Comparison of ENCODE assay signal across 39 cellular contexts in genomic region chr22:22536515-22536914, GRCh38. TPM values are rescaled to one million over a fixed set of nuclear protein-coding genes. Genes with fewer than 3 reads are reported as not detected.
"Had no signal": no experiment of that assay in that cellular context is flagged by ENCODE, and none has a peak within 500 bp of the region (broad histone marks: within the 10 kb centered on the region; RNA-seq: fewer than 3 reads in every experiment).

No MANE protein-coding gene starts in this region.

- H3K36me3 ChIP-seq: adrenal gland, ascending aorta, brain microvascular endothelial cell, breast epithelium, cardiac muscle cell had no signal

- H3K27me3 ChIP-seq: adrenal gland, ascending aorta, body of pancreas, breast epithelium, cardiac muscle cell had no signal

- ATAC-seq: activated naive CD4-positive, alpha-beta T cell treated with anti-CD3 and anti-CD28 coated beads, Interleukin-2, amount 50 U/mL, for 72 hours; activated naive CD8-positive, alpha-beta T cell treated with anti-CD3 and anti-CD28 coated beads, Interleukin-2, amount 50 U/mL, for 24 hours; activated T-cell treated with anti-CD3 and anti-CD28 coated beads, Interleukin-2, amount 50 U/mL, for 4 hours; activated T-cell treated with anti-CD3 and anti-CD28 coated beads, Interleukin-2, amount 50 U/mL, for 72 hours; activated T-helper 17 cell treated with anti-CD3 and anti-CD28 coated beads, Interleukin-2, amount 50 U/mL, for 72 hours; body of pancreas had no signal

- H3K9me3 ChIP-seq: adrenal gland, ascending aorta, body of pancreas had no signal

- H3K4me3 ChIP-seq: adrenal gland, ascending aorta, body of pancreas, breast epithelium, cardiac muscle cell had no signal

- H3K27ac ChIP-seq: adrenal gland, ascending aorta, body of pancreas, brain microvascular endothelial cell, breast epithelium, cardiac muscle cell had no signal

- FAIRE-seq: astrocyte, bronchial epithelial cell had no signal

- H3K4me1 ChIP-seq: adrenal gland, ascending aorta, body of pancreas, breast epithelium had no signal

- DNase-seq: activated effector memory CD4-positive, alpha-beta T cell treated with anti-CD3 and anti-CD28 coated beads, Interleukin-2, amount 50 U/mL, for 16 hours; activated effector memory CD4-positive, alpha-beta T cell treated with Interleukin-2 at 50 U/mL for 16 hours; activated gamma-delta T cell; activated gamma-delta T cell treated with Interleukin-2 at 50 U/mL for 16 hours; activated naive CD4-positive, alpha-beta T cell; activated naive CD4-positive, alpha-beta T cell treated with anti-CD3 and anti-CD28 coated beads for 36 hours; activated naive CD4-positive, alpha-beta T cell treated with anti-CD3 and anti-CD28 coated beads, Interleukin-2, amount 10 ng/mL, durations not matched to agents 7 days and 5 days; activated naive CD4-positive, alpha-beta T cell treated with anti-CD3 and anti-CD28 coated beads, Interleukin-2, amount 50 U/mL, for 16 hours; activated naive CD4-positive, alpha-beta T cell treated with Interleukin-2 at 50 U/mL for 16 hours; activated naive CD8-positive, alpha-beta T cell treated with anti-CD3 and anti-CD28 coated beads for 36 hours; activated naive CD8-positive, alpha-beta T cell treated with anti-CD3 and anti-CD28 coated beads, Interleukin-2, amount 10 ng/mL, durations not matched to agents 7 days and 5 days; activated naive CD8-positive, alpha-beta T cell treated with anti-CD3 and anti-CD28 coated beads, Interleukin-2, amount 50 U/mL, for 24 hours; activated T-cell treated with anti-CD3 and anti-CD28 coated beads, Interleukin-2, amount 50 U/mL, for 24 hours; activated T-cell treated with anti-CD3 and anti-CD28 coated beads, Interleukin-2, amount 50 U/mL, for 4 hours; activated T-cell treated with anti-CD3 and anti-CD28 coated beads, Interleukin-2, amount 50 U/mL, for 48 hours; activated T-cell treated with anti-CD3 and anti-CD28 coated beads, Interleukin-2, amount 50 U/mL, for 72 hours; adrenal gland; amniotic stem cell; amygdala; anterior cingulate cortex; aorta; body of pancreas; brain microvascular endothelial cell; caudate nucleus; central memory CD4-positive, alpha-beta T cell; cerebellar nuclear complex had no signal

RNA-seq across cellular contexts. Expression of gene ZNF280A, which starts 16.4 kb away (rescaled TPM):
- total RNA-seq: activated naive CD4-positive, alpha-beta T cell treated with anti-CD3 and anti-CD28 coated beads for 36 hours; activated naive CD4-positive, alpha-beta T cell treated with anti-CD3 and anti-CD28 coated beads, Interleukin-2, amount 50 U/mL, for 72 hours; activated naive CD8-positive, alpha-beta T cell treated with anti-CD3 and anti-CD28 coated beads for 36 hours; activated naive CD8-positive, alpha-beta T cell treated with anti-CD3 and anti-CD28 coated beads, Interleukin-2, amount 10 ng/mL, durations not matched to agents 7 days and 5 days; activated T-cell treated with anti-CD3 and anti-CD28 coated beads, Interleukin-2, amount 50 U/mL, for 4 hours; activated T-cell treated with anti-CD3 and anti-CD28 coated beads, Interleukin-2, amount 50 U/mL, for 72 hours; activated T-helper 1 cell treated with anti-CD3 and anti-CD28 coated beads, Interleukin-12 subunit alpha, Interleukin-12 subunit beta, Interleukin-2, Interleukin-4 antibody, amounts not matched to agents 30 ng/mL and 10 ng/mL and 1 ng/mL, durations not matched to agents 14 hours and 24 hours and 36 hours; activated T-helper 17 cell treated with anti-CD3 and anti-CD28 coated beads, Interleukin-2, amount 50 U/mL, for 72 hours; activated T-helper 2 cell treated with anti-CD3 and anti-CD28 coated beads, Interferon-gamma antibody, Interleukin-2, Interleukin-4, amounts not matched to agents 10 μg/mL and 5 μg/mL and 100 μg/mL, durations not matched to agents 14 hours and 24 hours and 36 hours; aorta; ascending aorta; body of pancreas; breast epithelium; bronchial epithelial cell; cardiac muscle cell; cardiac septum; cerebellum; chondrocyte had no signal
- polyA plus RNA-seq: adipose tissue, aorta, cardiac muscle cell had no signal

RNA-seq across cellular contexts. Expression of gene PRAME, which starts 22.6 kb away (rescaled TPM):
- total RNA-seq: activated naive CD4-positive, alpha-beta T cell treated with anti-CD3 and anti-CD28 coated beads for 36 hours; activated naive CD8-positive, alpha-beta T cell treated with anti-CD3 and anti-CD28 coated beads for 36 hours; activated naive CD8-positive, alpha-beta T cell treated with anti-CD3 and anti-CD28 coated beads, Interleukin-2, amount 10 ng/mL, durations not matched to agents 7 days and 5 days; activated T-helper 1 cell treated with anti-CD3 and anti-CD28 coated beads, Interleukin-12 subunit alpha, Interleukin-12 subunit beta, Interleukin-2, Interleukin-4 antibody, amounts not matched to agents 30 ng/mL and 10 ng/mL and 1 ng/mL, durations not matched to agents 14 hours and 24 hours and 36 hours; activated T-helper 17 cell treated with anti-CD3 and anti-CD28 coated beads, Interleukin-2, amount 50 U/mL, for 72 hours; activated T-helper 2 cell treated with anti-CD3 and anti-CD28 coated beads, Interferon-gamma antibody, Interleukin-2, Interleukin-4, amounts not matched to agents 10 μg/mL and 5 μg/mL and 100 μg/mL, durations not matched to agents 14 hours and 24 hours and 36 hours; aorta; ascending aorta; astrocyte; body of pancreas; bronchial epithelial cell; cardiac muscle cell; cerebellum; chondrocyte had no signal
- polyA plus RNA-seq: aorta, cardiac muscle cell had no signal

RNA-seq across cellular contexts. Expression of gene ZNF280B, which starts 28.0 kb away (rescaled TPM):
- total RNA-seq: ascending aorta had no signal
- polyA plus RNA-seq: aorta had no signal
